1 cellular context compared by ENCODE assay signal in the genomic region with DNA sequence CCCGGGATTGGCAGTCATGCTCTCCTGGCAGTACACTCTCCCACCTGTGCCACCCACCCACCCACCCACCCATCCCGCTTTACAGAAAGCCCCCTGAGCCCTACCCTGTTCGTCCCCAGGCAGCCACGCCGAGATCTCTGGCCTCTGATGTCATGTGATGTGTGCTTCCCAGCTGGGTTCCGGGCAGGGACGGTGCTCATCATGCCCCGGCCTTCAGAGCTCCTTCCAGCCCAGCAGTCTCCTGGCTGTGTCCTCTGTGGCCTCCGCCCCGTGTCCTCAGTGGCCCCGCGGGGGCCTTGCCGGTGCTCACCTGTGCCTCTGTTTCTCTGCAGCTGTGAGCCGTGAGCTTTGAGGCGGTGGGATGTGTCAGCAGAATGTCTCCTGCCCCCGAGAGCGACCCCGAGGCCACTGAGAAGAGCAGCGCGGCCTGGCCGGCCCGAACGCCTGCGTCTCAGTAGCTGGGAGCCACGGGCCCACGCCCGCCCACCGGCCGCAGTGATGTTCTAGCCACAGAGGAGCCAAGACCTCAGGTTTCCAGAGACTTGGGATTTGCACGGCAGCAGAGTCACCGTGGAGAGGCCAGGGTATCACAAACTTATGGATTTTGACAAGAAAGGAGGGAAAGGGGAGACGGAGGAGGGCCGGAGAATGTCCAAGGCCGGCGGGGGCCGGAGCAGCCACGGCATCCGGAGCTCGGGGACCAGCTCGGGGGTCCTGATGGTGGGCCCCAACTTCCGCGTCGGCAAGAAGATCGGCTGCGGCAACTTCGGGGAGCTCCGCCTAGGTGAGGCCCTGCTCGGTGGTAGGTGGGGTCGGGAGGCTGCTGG.
TF ChIP-seq lines count a peak whose summit lies in the region.

No MANE protein-coding gene starts in this region.

TF ChIP-seq in SK-N-SH, 30 proteins besides CTCF, POLR2A, EP300 and RAD21 (continued from another document):
- TF ChIP-seq FOXJ3 (CRISPR knock-in tag; IDR thresholded peaks at IDR 0.05), result no peak
- TF ChIP-seq, protein P1, sequence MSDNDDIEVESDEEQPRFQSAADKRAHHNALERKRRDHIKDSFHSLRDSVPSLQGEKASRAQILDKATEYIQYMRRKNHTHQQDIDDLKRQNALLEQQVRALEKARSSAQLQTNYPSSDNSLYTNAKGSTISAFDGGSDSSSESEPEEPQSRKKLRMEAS (IDR thresholded peaks at IDR 0.05; ENCODE audit: low read depth), result no peak
- TF ChIP-seq, protein P2, sequence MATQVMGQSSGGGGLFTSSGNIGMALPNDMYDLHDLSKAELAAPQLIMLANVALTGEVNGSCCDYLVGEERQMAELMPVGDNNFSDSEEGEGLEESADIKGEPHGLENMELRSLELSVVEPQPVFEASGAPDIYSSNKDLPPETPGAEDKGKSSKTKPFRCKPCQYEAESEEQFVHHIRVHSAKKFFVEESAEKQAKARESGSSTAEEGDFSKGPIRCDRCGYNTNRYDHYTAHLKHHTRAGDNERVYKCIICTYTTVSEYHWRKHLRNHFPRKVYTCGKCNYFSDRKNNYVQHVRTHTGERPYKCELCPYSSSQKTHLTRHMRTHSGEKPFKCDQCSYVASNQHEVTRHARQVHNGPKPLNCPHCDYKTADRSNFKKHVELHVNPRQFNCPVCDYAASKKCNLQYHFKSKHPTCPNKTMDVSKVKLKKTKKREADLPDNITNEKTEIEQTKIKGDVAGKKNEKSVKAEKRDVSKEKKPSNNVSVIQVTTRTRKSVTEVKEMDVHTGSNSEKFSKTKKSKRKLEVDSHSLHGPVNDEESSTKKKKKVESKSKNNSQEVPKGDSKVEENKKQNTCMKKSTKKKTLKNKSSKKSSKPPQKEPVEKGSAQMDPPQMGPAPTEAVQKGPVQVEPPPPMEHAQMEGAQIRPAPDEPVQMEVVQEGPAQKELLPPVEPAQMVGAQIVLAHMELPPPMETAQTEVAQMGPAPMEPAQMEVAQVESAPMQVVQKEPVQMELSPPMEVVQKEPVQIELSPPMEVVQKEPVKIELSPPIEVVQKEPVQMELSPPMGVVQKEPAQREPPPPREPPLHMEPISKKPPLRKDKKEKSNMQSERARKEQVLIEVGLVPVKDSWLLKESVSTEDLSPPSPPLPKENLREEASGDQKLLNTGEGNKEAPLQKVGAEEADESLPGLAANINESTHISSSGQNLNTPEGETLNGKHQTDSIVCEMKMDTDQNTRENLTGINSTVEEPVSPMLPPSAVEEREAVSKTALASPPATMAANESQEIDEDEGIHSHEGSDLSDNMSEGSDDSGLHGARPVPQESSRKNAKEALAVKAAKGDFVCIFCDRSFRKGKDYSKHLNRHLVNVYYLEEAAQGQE (IDR thresholded peaks at IDR 0.05; ENCODE audit: low read depth, low read length), result no peak
- no peak for TF ChIP-seq TCF12 (IDR thresholded peaks at IDR 0.05)
- TF ChIP-seq MEF2A (IDR thresholded peaks at IDR 0.05; ENCODE audit: borderline replicate concordance, low read depth), result no peak
- TF ChIP-seq, protein P3, sequence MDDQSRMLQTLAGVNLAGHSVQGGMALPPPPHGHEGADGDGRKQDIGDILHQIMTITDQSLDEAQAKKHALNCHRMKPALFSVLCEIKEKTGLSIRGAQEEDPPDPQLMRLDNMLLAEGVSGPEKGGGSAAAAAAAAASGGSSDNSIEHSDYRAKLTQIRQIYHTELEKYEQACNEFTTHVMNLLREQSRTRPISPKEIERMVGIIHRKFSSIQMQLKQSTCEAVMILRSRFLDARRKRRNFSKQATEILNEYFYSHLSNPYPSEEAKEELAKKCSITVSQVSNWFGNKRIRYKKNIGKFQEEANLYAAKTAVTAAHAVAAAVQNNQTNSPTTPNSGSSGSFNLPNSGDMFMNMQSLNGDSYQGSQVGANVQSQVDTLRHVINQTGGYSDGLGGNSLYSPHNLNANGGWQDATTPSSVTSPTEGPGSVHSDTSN (IDR thresholded peaks at IDR 0.05), result no peak
- no peak for TF ChIP-seq RFX5 (IDR thresholded peaks at IDR 0.05; ENCODE audit: low read length)
- no peak for TF ChIP-seq TEAD4 (IDR thresholded peaks at IDR 0.05; ENCODE audit: borderline replicate concordance, insufficient read depth)
- TF ChIP-seq RXRA (IDR thresholded peaks at IDR 0.05; ENCODE audit: borderline replicate concordance, low read depth), result no peak
- TF ChIP-seq SIN3A (IDR thresholded peaks at IDR 0.05; ENCODE audit: borderline replicate concordance, low read depth, low read length), result no peak
- TF ChIP-seq CHD2 (IDR thresholded peaks at IDR 0.05; ENCODE audit: low read length, partially characterized antibody), result no peak
- no peak for TF ChIP-seq GATA2 (CRISPR knock-in tag; IDR thresholded peaks at IDR 0.05)
- no peak for TF ChIP-seq SMC3 (IDR thresholded peaks at IDR 0.05; ENCODE audit: low read depth, low read length)
- TF ChIP-seq RCOR1 (IDR thresholded peaks at IDR 0.05; ENCODE audit: low read length), result no peak
- no peak for TF ChIP-seq JUND (IDR thresholded peaks at IDR 0.05)
- TF ChIP-seq, protein P4, sequence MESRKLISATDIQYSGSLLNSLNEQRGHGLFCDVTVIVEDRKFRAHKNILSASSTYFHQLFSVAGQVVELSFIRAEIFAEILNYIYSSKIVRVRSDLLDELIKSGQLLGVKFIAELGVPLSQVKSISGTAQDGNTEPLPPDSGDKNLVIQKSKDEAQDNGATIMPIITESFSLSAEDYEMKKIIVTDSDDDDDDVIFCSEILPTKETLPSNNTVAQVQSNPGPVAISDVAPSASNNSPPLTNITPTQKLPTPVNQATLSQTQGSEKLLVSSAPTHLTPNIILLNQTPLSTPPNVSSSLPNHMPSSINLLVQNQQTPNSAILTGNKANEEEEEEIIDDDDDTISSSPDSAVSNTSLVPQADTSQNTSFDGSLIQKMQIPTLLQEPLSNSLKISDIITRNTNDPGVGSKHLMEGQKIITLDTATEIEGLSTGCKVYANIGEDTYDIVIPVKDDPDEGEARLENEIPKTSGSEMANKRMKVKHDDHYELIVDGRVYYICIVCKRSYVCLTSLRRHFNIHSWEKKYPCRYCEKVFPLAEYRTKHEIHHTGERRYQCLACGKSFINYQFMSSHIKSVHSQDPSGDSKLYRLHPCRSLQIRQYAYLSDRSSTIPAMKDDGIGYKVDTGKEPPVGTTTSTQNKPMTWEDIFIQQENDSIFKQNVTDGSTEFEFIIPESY (IDR thresholded peaks at IDR 0.05; ENCODE audit: borderline replicate concordance, low read depth), result no peak
